17 cellular contexts compared by ENCODE assay signal in the genomic region with DNA sequence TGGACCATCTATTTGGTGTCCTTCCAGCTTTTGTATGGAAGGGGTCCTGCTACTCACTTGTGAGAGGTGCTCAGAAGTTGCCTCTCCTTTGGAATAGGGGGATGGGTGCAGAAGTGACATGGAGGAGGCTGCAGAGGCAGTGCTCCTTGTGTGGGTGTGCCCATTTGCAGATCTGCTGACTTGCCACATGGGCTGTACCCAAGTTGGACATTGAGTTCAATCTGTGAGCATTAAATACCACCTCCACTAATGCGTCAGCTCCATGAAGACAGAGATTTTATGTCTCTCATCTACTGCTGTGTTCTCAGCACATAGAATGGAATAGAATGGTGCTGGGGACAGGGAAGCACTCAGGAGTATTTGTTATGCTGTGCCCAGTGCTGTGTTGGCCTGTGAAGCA.
"Had no signal": no experiment of that assay in that cellular context is flagged by ENCODE, and none has a peak within 500 bp of the region (broad histone marks: within the 10 kb centered on the region; RNA-seq: fewer than 3 reads in every experiment).

No MANE protein-coding gene starts in this region.

- H3K4me3 ChIP-seq: adrenal gland, coronary artery, esophagus muscularis mucosa, hepatocyte, left ventricle myocardium inferior, neural progenitor cell, ovary, suprapubic skin had no signal

- H3K27me3 ChIP-seq: adrenal gland, esophagus muscularis mucosa, hepatocyte, neural progenitor cell, ovary, suprapubic skin had no signal

- H3K4me1 Mint-ChIP-seq: neural progenitor cell had no signal

- H3K4me1 ChIP-seq: adrenal gland, left ventricle myocardium inferior, neural progenitor cell, suprapubic skin had no signal

- H3K4me3 Mint-ChIP-seq: neural progenitor cell; stimulated activated naive CD8-positive, alpha-beta T cell treated with anti-CD3 and anti-CD28 coated beads, Interleukin-15, Interleukin-2, amounts not matched to agents 100 ng/mL and 50 ng/mL, for 24 hours had no signal

- H3K27ac Mint-ChIP-seq: neural progenitor cell; stimulated activated naive CD8-positive, alpha-beta T cell treated with anti-CD3 and anti-CD28 coated beads, Interleukin-15, Interleukin-2, amounts not matched to agents 100 ng/mL and 50 ng/mL, for 24 hours had no signal

- DNase-seq: activated CD4-positive, alpha-beta T cell treated with anti-CD3 and anti-CD28 coated beads, Interleukin-2, amount 50 U/mL, for 48 hours; activated naive CD4-positive, alpha-beta T cell; adrenal gland; effector CD4-positive, alpha-beta T cell; islet precursor cell; left ventricle myocardium inferior; mesendoderm; ovary; T1000 had no signal

- H3K27ac ChIP-seq: adrenal gland, coronary artery, esophagus muscularis mucosa, hepatocyte, left ventricle myocardium inferior, neural progenitor cell, ovary, suprapubic skin, VCaP had no signal

- H3K27me3 Mint-ChIP-seq: stimulated activated naive CD8-positive, alpha-beta T cell treated with anti-CD3 and anti-CD28 coated beads, Interleukin-15, Interleukin-2, amounts not matched to agents 100 ng/mL and 50 ng/mL, for 24 hours had no signal

- H3K9me3 ChIP-seq: adrenal gland, esophagus muscularis mucosa, left ventricle myocardium inferior, ovary, suprapubic skin had no signal

- H3K9me3 Mint-ChIP-seq: neural progenitor cell; stimulated activated naive CD8-positive, alpha-beta T cell treated with anti-CD3 and anti-CD28 coated beads, Interleukin-15, Interleukin-2, amounts not matched to agents 100 ng/mL and 50 ng/mL, for 24 hours had no signal

- ATAC-seq: sciatic nerve had no signal

- H3K36me3 ChIP-seq: ovary had no signal
